In the genomic region with DNA sequence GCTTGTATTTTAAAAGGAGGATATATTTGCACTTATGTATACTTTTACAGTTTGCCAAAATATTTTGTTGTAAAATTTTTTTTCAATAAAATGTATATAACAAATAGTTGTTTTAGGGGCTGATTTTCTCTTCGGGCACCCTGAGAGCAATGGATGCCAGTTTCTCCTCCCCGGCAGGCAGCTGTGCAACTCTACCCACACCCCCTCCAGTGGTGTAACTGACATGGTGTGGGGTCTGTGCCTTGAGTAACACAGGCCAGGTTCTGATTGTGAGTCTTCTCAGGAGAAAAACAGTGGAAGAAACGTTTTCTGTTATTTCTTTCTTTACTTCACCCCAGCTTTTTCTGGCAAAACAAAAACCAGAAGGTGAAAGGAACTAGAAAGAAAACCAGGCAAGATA, we compare ENCODE assay signal across 20 cellular contexts. TPM values are rescaled to one million over a fixed set of nuclear protein-coding genes. Genes with fewer than 3 reads are reported as not detected.
"Had no signal": no experiment of that assay in that cellular context is flagged by ENCODE, and none has a peak within 500 bp of the region (broad histone marks: within the 10 kb centered on the region; RNA-seq: fewer than 3 reads in every experiment).

No MANE protein-coding gene starts in this region.

- DNase-seq: activated CD4-positive, alpha-beta memory T cell treated with anti-CD3 and anti-CD28 coated beads for 36 hours; activated effector memory CD4-positive, alpha-beta T cell treated with anti-CD3 and anti-CD28 coated beads, Interleukin-2, amount 50 U/mL, for 16 hours; activated T-cell treated with anti-CD3 and anti-CD28 coated beads, Interleukin-2, amount 50 U/mL, for 4 hours; amniotic stem cell; body of pancreas; hypothalamus; kidney glomerular epithelial cell; nucleus accumbens; psoas muscle; stimulated activated CD4-positive, alpha-beta T cell treated with anti-CD3 and anti-CD28 coated beads, Interleukin-4, amount 100 ng/mL, for 24 hours had no signal

- H3K36me3 Mint-ChIP-seq: activated CD4-positive, alpha-beta memory T cell treated with anti-CD3 and anti-CD28 coated beads for 36 hours; activated naive CD4-positive, alpha-beta T cell treated with anti-CD3 and anti-CD28 coated beads, Interleukin-2, amount 50 U/mL, for 72 hours; mesothelial cell of epicardium; natural killer cell treated with Interleukin-12 subunit alpha and Interleukin-12 subunit beta and Interleukin-15 and Interleukin-18, amount 100 ng/mL, for 72 hours had no signal

- H3K9me3 ChIP-seq: body of pancreas, psoas muscle, thoracic aorta, vagina had no signal

- H3K27ac Mint-ChIP-seq: activated CD4-positive, alpha-beta memory T cell treated with anti-CD3 and anti-CD28 coated beads for 36 hours; activated naive CD4-positive, alpha-beta T cell treated with anti-CD3 and anti-CD28 coated beads, Interleukin-2, amount 50 U/mL, for 72 hours; dendritic cell treated with granulocyte-macrophage colony-stimulating factor and Interleukin-4, amounts not matched to agents 40 ng/mL and 50 ng/mL, for 4 days; mesothelial cell of epicardium; natural killer cell treated with Interleukin-12 subunit alpha and Interleukin-12 subunit beta and Interleukin-15 and Interleukin-18, amount 100 ng/mL, for 72 hours; stimulated activated naive CD8-positive, alpha-beta T cell treated with anti-CD3 and anti-CD28 coated beads, Interleukin-15, Interleukin-2, amounts not matched to agents 100 ng/mL and 50 ng/mL, for 24 hours had no signal

- H3K4me3 Mint-ChIP-seq: activated CD4-positive, alpha-beta memory T cell treated with anti-CD3 and anti-CD28 coated beads for 36 hours; activated T-cell treated with anti-CD3 and anti-CD28 coated beads, Interleukin-2, amount 50 U/mL, for 4 hours; central memory CD8-positive, alpha-beta T cell; dendritic cell treated with granulocyte-macrophage colony-stimulating factor and Interleukin-4, amounts not matched to agents 40 ng/mL and 50 ng/mL, for 4 days; mesothelial cell of epicardium; natural killer cell treated with Interleukin-12 subunit alpha and Interleukin-12 subunit beta and Interleukin-15 and Interleukin-18, amount 100 ng/mL, for 72 hours; stimulated activated naive CD8-positive, alpha-beta T cell treated with anti-CD3 and anti-CD28 coated beads, Interleukin-15, Interleukin-2, amounts not matched to agents 100 ng/mL and 50 ng/mL, for 24 hours had no signal

- H3K4me1 ChIP-seq: psoas muscle had no signal

- H3K36me3 ChIP-seq: thoracic aorta, vagina had no signal

- H3K4me3 ChIP-seq: body of pancreas, psoas muscle, thoracic aorta, vagina had no signal

- H3K27ac ChIP-seq: body of pancreas, psoas muscle, thoracic aorta, vagina had no signal

- ATAC-seq: activated CD4-positive, CD25-positive, alpha-beta regulatory T cell treated with anti-CD3 and anti-CD28 coated beads, Interleukin-2, amount 50 U/mL, for 24 hours; activated naive CD4-positive, alpha-beta T cell treated with anti-CD3 and anti-CD28 coated beads, Interleukin-2, amount 50 U/mL, for 72 hours; activated T-cell treated with anti-CD3 and anti-CD28 coated beads, Interleukin-2, amount 50 U/mL, for 4 hours; body of pancreas; natural killer cell treated with Interleukin-12 subunit alpha and Interleukin-12 subunit beta and Interleukin-15 and Interleukin-18, amount 100 ng/mL, for 72 hours; psoas muscle had no signal

- H3K9me3 Mint-ChIP-seq: activated CD4-positive, alpha-beta memory T cell treated with anti-CD3 and anti-CD28 coated beads for 36 hours; activated naive CD4-positive, alpha-beta T cell treated with anti-CD3 and anti-CD28 coated beads, Interleukin-2, amount 50 U/mL, for 72 hours; activated T-cell treated with anti-CD3 and anti-CD28 coated beads, Interleukin-2, amount 50 U/mL, for 4 hours; central memory CD8-positive, alpha-beta T cell; dendritic cell treated with granulocyte-macrophage colony-stimulating factor and Interleukin-4, amounts not matched to agents 40 ng/mL and 50 ng/mL, for 4 days; mesothelial cell of epicardium; natural killer cell treated with Interleukin-12 subunit alpha and Interleukin-12 subunit beta and Interleukin-15 and Interleukin-18, amount 100 ng/mL, for 72 hours; stimulated activated naive CD8-positive, alpha-beta T cell treated with anti-CD3 and anti-CD28 coated beads, Interleukin-15, Interleukin-2, amounts not matched to agents 100 ng/mL and 50 ng/mL, for 24 hours had no signal

RNA-seq across cellular contexts. Expression of a gene that starts 6.1 kb away (rescaled TPM):
- total RNA-seq: activated CD4-positive, alpha-beta memory T cell treated with anti-CD3 and anti-CD28 coated beads for 36 hours; activated naive CD4-positive, alpha-beta T cell treated with anti-CD3 and anti-CD28 coated beads, Interleukin-2, amount 50 U/mL, for 72 hours; natural killer cell treated with Interleukin-12 subunit alpha and Interleukin-12 subunit beta and Interleukin-15 and Interleukin-18, amount 100 ng/mL, for 72 hours; T-helper 2 cell treated with Interferon-gamma antibody and Interleukin-4, amounts not matched to agents 100 ng/mL and 5 ng/mL, for 36 hours had no signal
